9 cellular contexts compared by ENCODE assay signal in the genomic region with DNA sequence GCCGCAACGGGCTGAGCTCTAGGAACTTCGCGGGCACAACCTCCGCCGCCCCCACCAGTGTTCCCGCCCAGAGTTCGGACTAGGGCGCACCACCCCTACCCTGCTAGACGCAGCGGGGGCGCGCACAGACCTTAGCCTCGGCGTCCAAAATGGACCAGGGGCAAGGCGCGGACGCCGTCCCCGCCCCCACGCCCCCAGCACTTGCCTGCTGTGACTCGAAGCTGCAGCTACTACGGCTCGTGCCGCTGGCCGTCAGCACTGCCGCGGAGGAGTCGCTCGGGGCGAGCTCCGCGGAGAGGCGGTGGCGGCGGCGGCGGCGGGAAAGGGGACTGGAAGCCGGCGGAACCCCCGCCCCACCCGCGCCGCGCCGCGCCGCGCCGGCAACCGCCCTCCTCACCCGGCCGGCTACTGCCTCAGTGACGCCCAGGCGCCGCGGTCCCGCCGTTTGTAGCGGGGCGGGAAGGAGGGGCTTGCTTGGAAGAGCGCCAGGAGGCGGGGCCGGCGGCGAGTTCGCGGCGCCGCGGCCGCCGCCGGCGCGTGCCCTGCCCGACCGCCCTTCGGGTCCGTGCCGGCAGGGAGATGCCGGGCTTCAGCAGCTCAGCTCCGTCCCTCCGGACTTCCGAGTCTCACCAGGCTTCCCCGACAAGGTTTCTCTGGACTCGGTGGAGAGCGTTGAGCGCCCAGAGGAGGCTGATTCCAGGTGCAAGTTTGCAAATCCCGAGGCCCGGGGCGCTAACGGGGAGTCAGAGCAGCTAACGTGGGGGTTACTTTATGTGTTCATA. TPM values are rescaled to one million over a fixed set of nuclear protein-coding genes. Genes with fewer than 3 reads are reported as not detected.
DNase-seq lines count a peak whose midpoint lies in the region; ATAC-seq and TF ChIP-seq lines count a peak whose summit lies in the region.
"Had no signal": no experiment of that assay in that cellular context is flagged by ENCODE, and none has a peak within 500 bp of the region (broad histone marks: within the 10 kb centered on the region; RNA-seq: fewer than 3 reads in every experiment).

No MANE protein-coding gene starts in this region.

- TF ChIP-seq CTCF in thyroid gland (IDR thresholded peaks at IDR 0.05), result no peak
- no peak for TF ChIP-seq CTCF in CD8-positive, alpha-beta T cell (IDR thresholded peaks at IDR 0.05)

- peaks cover 1% of the 10 kb centered on the region for H3K4me1 Mint-ChIP-seq in CD8-positive, alpha-beta T cell (ENCODE audit: low read depth)

- no peak overlapping the region for H3K27ac Mint-ChIP-seq in CD8-positive, alpha-beta T cell

- peaks cover 69% of the 10 kb centered on the region for H3K27me3 ChIP-seq in adipocyte (replicated peaks; ENCODE audit: control insufficient read depth, insufficient read depth, low read length)
- H3K27me3 ChIP-seq in thyroid gland, result peaks cover 28% of the 10 kb centered on the region
- H3K27me3 ChIP-seq in CD8-positive, alpha-beta T cell (ENCODE audit: insufficient read depth, low read length), result peaks cover 5% of the 10 kb centered on the region

- intact Hi-C loops in thyroid gland (cut with DNase I), result no loop called here
- intact Hi-C loops in CD8-positive, alpha-beta T cell (cut with DNase I, micrococcal nuclease), result no loop called here

- H3K36me3 ChIP-seq in adipocyte (ENCODE audit: control insufficient read depth, insufficient read depth, low read length, severe bottlenecking), result no peaks in the 10 kb centered on the region
- H3K36me3 ChIP-seq in thyroid gland, result no peaks in the 10 kb centered on the region
- no peaks in the 10 kb centered on the region for H3K36me3 ChIP-seq in CD8-positive, alpha-beta T cell (ENCODE audit: insufficient read depth, low read length)

- no peak overlapping the region for H3K4me3 Mint-ChIP-seq in CD8-positive, alpha-beta T cell

- no peak overlapping the region for H3K27ac ChIP-seq in thyroid gland
- H3K27ac ChIP-seq in CD8-positive, alpha-beta T cell (ENCODE audit: low read depth, low read length), result no peak overlapping the region

- H3K9me3 ChIP-seq in adipocyte (ENCODE audit: control insufficient read depth, low read length) (no peaks in the 10 kb centered on the region), thyroid gland (no peaks in the 10 kb centered on the region)
- H3K9me3 ChIP-seq in CD8-positive, alpha-beta T cell (ENCODE audit: low read length), result peaks cover 3% of the 10 kb centered on the region

- H3K9me3 Mint-ChIP-seq in CD8-positive, alpha-beta T cell, result peaks cover 12% of the 10 kb centered on the region

- 1 to 2% methylated on average over 7 to 12 of the region's 95 CpGs for WGBS in thyroid gland, 2 donors

- ATAC-seq in HG03521 (IDR thresholded peaks at IDR 0.05; ENCODE audit: unreplicated experiment), result no peak
- no peak for ATAC-seq in CD8-positive, alpha-beta T cell
- ATAC-seq: naive thymus-derived CD4-positive, alpha-beta T cell had no signal

- no peak for TF ChIP-seq POLR2A in thyroid gland (IDR thresholded peaks at IDR 0.05)

- peaks cover 33% of the 10 kb centered on the region for H3K27me3 Mint-ChIP-seq in CD8-positive, alpha-beta T cell (ENCODE audit: low read depth)

- no peak overlapping the region for H3K9ac ChIP-seq in adipocyte (ENCODE audit: low read length)

- DNase-seq in NCI-H2196 (lab: John Stamatoyannopoulos, UW; ENCODE audit: unreplicated experiment) (peak; percentile 56), NCI-H2196 treated with DMSO at 0.1 percent for 48 hours (lab: John Stamatoyannopoulos, UW; ENCODE audit: unreplicated experiment) (no peak), adipocyte (ENCODE audit: low read depth) (peak; percentile 57), kidney tubule cell (ENCODE audit: low spot score) (peak; percentile 43), thyroid gland (peak; percentile 20 to 25), NCI-H1105 (lab: John Stamatoyannopoulos, UW) (no peak)
- DNase-seq in CD8-positive, alpha-beta T cell, result no peak
- DNase-seq: naive thymus-derived CD4-positive, alpha-beta T cell had no signal

- POLR2A ChIA-PET in CD8-positive, alpha-beta T cell (lab: Charles Lee), result no interaction called here

- H3K4me3 ChIP-seq in adipocyte (ENCODE audit: low read length) (peak overlapping the region; percentile 23), thyroid gland (replicated peaks in 1 of 3) (peak overlapping the region in 2 of 3 donors; percentile 22 to 35)
- no peak overlapping the region for H3K4me3 ChIP-seq in CD8-positive, alpha-beta T cell (ENCODE audit: low read depth, low read length)

- CTCF ChIA-PET in CD8-positive, alpha-beta T cell (lab: Charles Lee), result no interaction called here

- peaks cover 8% of the 10 kb centered on the region for H3K4me1 ChIP-seq in adipocyte (ENCODE audit: control insufficient read depth, insufficient read depth, low read length)
- H3K4me1 ChIP-seq in thyroid gland, result peaks cover 7 to 22% of the 10 kb centered on the region in 2 donors
- H3K4me1 ChIP-seq in CD8-positive, alpha-beta T cell (ENCODE audit: insufficient read depth, low read length), result peaks cover 7% of the 10 kb centered on the region

- H3K36me3 Mint-ChIP-seq in CD8-positive, alpha-beta T cell, result no peaks in the 10 kb centered on the region

RNA-seq across cellular contexts. Expression of a gene that starts 4.4 kb away (rescaled TPM):
- under 1 TPM in 3 of 4 donors, not detected in 1; 0.24 to 0.33 (median 0.27) TPM for total RNA-seq in thyroid gland
- total RNA-seq in CD8-positive, alpha-beta T cell, result not detected
- total RNA-seq: naive thymus-derived CD4-positive, alpha-beta T cell had no signal

Comparison
In these comparisons a context has a peak if more than half of its experiments do, and no peak if none do; other contexts are left out.
1. DNase-seq: peak in NCI-H2196 (single experiment), adipocyte (single experiment), kidney tubule cell (single experiment) and thyroid gland (2 of 2); none in NCI-H2196 treated with DMSO at 0.1 percent for 48 hours (single experiment), CD8-positive, alpha-beta T cell (0 of 7) and NCI-H1105 (single experiment).